8 cellular contexts compared by ENCODE assay signal in the genomic region with DNA sequence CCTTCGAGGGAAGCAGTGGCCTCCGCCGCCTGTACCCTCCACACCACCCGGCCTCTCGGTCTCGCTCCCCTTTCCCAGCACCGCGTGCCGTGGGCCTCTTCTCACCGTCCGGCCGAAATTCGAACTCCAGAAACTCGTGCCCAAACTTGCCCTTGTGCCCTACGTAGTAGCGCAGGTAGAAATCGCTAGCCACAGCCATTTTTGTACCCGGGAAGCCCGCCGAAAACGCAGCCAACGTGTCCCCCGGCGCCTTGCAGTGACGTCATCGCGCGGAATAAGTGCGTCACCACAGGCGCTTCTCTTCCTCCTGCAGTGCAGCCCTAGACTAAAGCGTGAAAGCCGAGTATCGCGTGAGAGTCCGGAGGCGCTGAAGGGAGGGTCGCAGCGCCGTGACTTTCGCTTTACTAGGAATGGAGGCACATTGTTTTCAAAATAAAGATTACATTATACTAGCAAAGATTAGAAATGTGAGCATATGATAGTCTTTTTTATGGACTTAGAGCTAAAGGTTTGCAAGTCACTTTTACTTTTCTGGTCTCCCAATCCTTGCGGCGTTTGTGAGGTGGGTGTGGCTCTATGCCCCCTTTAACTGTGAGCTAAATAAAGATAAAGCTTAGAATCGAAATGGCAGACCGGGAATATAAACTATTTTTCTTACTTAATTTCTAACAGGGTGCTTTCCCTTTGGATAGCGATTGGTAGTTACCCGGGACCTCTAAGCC. TPM values are rescaled to one million over a fixed set of nuclear protein-coding genes. Genes with fewer than 3 reads are reported as not detected.
DNase-seq lines count a peak whose midpoint lies in the region; ATAC-seq, FAIRE-seq and TF ChIP-seq lines count a peak whose summit lies in the region.

Gene MAGOHB (minus strand): TSS at position 276 of the 722 bp plus-strand sequence. CDS start 77 bp downstream, at position 199.

- WGBS in HepG2 (ENCODE audit: low lambda C conversion rate): 2% methylated on average over 40 of the region's 46 CpGs

- in situ Hi-C loops in HepG2 (cut with HindIII; ENCODE audit: extremely low pct_ligation_motif_present, low pct_unique_long_range_greater_than_20kb): no loop called here

- POLR2A ChIA-PET in HepG2 (lab: Yijun Ruan, JAX): interaction anchor here (0.8 kb wide), 1 partner anchor 400 kb away, joined by 3 read pairs; the partner anchor contains the start of gene GABARAPL1

- H3K9ac ChIP-seq in HepG2 (ENCODE audit: insufficient read depth, low read depth, low read length): peak within 1 kb of the TSS; percentile 97

- no peaks in the 10 kb centered on the region; a peak in 1 of 5 replicates for H3K36me3 ChIP-seq in HepG2 (replicated peaks in 1 of 2; ENCODE audit: control insufficient read depth in 1 of 2, insufficient read depth in 2 of 2, low read length in 2 of 2)

- H3K9me3 ChIP-seq in HepG2 (ENCODE audit: low read length): no peaks in the 10 kb centered on the region

- intact Hi-C loops in HepG2 (cut with micrococcal nuclease; ENCODE audit: unreplicated experiment): loop anchor here (1.0 kb wide), 1 partner anchor 401 kb away; the partner anchor contains the start of gene GABARAPL1

- TSS peak; percentile 99 for BruUV-seq in HepG2 (replicated peaks; lab: Mats Ljungman, UMichigan)

- ATAC-seq in GM19397 (IDR thresholded peaks at IDR 0.05; ENCODE audit: unreplicated experiment): peak; percentile 98
- ATAC-seq in HG03571 (IDR thresholded peaks at IDR 0.05; ENCODE audit: unreplicated experiment): peak; percentile 90
- peak; percentile 98 for ATAC-seq in HepG2

- DNase-seq in NCI-H82 (lab: John Stamatoyannopoulos, UW) (peak; percentile 96), dermis microvascular lymphatic vessel endothelial cell (ENCODE audit: low read depth in 2 of 2) (peak; percentile 95 to 96), HepG2 (ENCODE audit: low spot score) (peak; percentile 92)
- peak; percentile 99 to 100 for DNase-seq in activated CD4-positive, alpha-beta T cell treated with anti-CD3 and anti-CD28 coated beads, Interleukin-2, amount 50 U/mL, for 48 hours
- peak; percentile 99 for DNase-seq in stimulated activated CD4-positive, alpha-beta T cell treated with anti-CD3 and anti-CD28 coated beads, Interleukin-4, amount 100 ng/mL, for 1 hour

- peak within 1 kb of the TSS; percentile 70 for H3K4me2 ChIP-seq in HepG2 (ENCODE audit: low read depth, low read length)

- peaks cover 20% of the 10 kb centered on the region for H3K79me2 ChIP-seq in HepG2 (ENCODE audit: insufficient read depth, low read length)

- peaks cover 0 to 2% of the 10 kb centered on the region in 2 experiments; a peak in 1 of 5 replicates for H3K27me3 ChIP-seq in HepG2 (ENCODE audit: control insufficient read depth in 1 of 2, insufficient read depth in 2 of 2, low read length in 2 of 2)

- peak within 1 kb of the TSS; percentile 67 for H2AFZ ChIP-seq in HepG2 (ENCODE audit: low read length)

- peak within 1 kb of the TSS; percentile 85 for H3K27ac ChIP-seq in C4-2B
- H3K27ac ChIP-seq in HepG2 (ENCODE audit: extremely low read length, insufficient read depth, low read length): peak within 1 kb of the TSS; percentile 86

- H3K4me3 ChIP-seq in HepG2 (replicated peaks in 1 of 3; ENCODE audit: insufficient read depth in 1 of 3, low read depth in 2 of 3, low read length in 3 of 3): peak within 1 kb of the TSS; percentile 89 to 97 (median 90)

- TF ChIP-seq CTCF in C4-2B (conservative IDR thresholded peaks at IDR 0.05): no peak
- no peak; the same call in 1 of the 2 replicates for TF ChIP-seq CTCF in HepG2 (CRISPR knock-in tag; IDR thresholded peaks at IDR 0.05)

- CTCF ChIA-PET in HepG2 (lab: Yijun Ruan, JAX; ENCODE audit: low intra/inter-chr PET ratio, low total read pairs): no interaction called here

- H3K4me1 ChIP-seq in HepG2 (ENCODE audit: insufficient read depth, low read length): peaks cover 26% of the 10 kb centered on the region

- no peak for TF ChIP-seq RAD21 in HepG2 (CRISPR knock-in tag; IDR thresholded peaks at IDR 0.05)

- H4K20me1 ChIP-seq in HepG2 (ENCODE audit: insufficient read depth, low read length): no peaks in the 10 kb centered on the region

- peak; percentile 85 for FAIRE-seq in HepG2 (lab: Jason Lieb, UNC)

- peak; percentile 70 to 94 for TF ChIP-seq POLR2A in HepG2 (IDR thresholded peaks at IDR 0.05; ENCODE audit: insufficient read depth in 1 of 2, low read depth in 2 of 2, low read length in 2 of 2)

- TF ChIP-seq EP300 in HepG2 (IDR thresholded peaks at IDR 0.05; ENCODE audit: low read depth in 2 of 2, low read length in 2 of 2) (no peak; a peak in 1 of 4 replicates), HepG2 (CRISPR knock-in tag; IDR thresholded peaks at IDR 0.05; ENCODE audit: borderline replicate concordance) (0 out of 2 replicates have a peak, but pooled peaks have one; percentile 62)

TF ChIP-seq in HepG2, 621 proteins besides CTCF, POLR2A, EP300 and RAD21 (continues in another document):
- TF ChIP-seq RORA (CRISPR knock-in tag; IDR thresholded peaks at IDR 0.05): no peak
- peak; percentile 93 for TF ChIP-seq SIN3A (IDR thresholded peaks at IDR 0.05; ENCODE audit: borderline replicate concordance, low read depth, low read length)
- TF ChIP-seq KDM3A (CRISPR knock-in tag; IDR thresholded peaks at IDR 0.05; ENCODE audit: low read depth): peak; percentile 91
- peak; percentile 21; the same call in 1 of the 2 replicates for TF ChIP-seq NR2F2 (IDR thresholded peaks at IDR 0.05; ENCODE audit: borderline replicate concordance, low read depth)
- TF ChIP-seq ZNF562 (CRISPR knock-in tag; IDR thresholded peaks at IDR 0.05; ENCODE audit: borderline replicate concordance): no peak
- peak; percentile 30; the same call in 1 of the 2 replicates for TF ChIP-seq ZFP1 (CRISPR knock-in tag; IDR thresholded peaks at IDR 0.05)
- TF ChIP-seq POLR2AphosphoS5 (IDR thresholded peaks at IDR 0.05; ENCODE audit: low read depth, low read length): peak; percentile 94
- peak; percentile 92 for TF ChIP-seq HDAC2 (CRISPR knock-in tag; IDR thresholded peaks at IDR 0.05)
- TF ChIP-seq, protein P1, sequence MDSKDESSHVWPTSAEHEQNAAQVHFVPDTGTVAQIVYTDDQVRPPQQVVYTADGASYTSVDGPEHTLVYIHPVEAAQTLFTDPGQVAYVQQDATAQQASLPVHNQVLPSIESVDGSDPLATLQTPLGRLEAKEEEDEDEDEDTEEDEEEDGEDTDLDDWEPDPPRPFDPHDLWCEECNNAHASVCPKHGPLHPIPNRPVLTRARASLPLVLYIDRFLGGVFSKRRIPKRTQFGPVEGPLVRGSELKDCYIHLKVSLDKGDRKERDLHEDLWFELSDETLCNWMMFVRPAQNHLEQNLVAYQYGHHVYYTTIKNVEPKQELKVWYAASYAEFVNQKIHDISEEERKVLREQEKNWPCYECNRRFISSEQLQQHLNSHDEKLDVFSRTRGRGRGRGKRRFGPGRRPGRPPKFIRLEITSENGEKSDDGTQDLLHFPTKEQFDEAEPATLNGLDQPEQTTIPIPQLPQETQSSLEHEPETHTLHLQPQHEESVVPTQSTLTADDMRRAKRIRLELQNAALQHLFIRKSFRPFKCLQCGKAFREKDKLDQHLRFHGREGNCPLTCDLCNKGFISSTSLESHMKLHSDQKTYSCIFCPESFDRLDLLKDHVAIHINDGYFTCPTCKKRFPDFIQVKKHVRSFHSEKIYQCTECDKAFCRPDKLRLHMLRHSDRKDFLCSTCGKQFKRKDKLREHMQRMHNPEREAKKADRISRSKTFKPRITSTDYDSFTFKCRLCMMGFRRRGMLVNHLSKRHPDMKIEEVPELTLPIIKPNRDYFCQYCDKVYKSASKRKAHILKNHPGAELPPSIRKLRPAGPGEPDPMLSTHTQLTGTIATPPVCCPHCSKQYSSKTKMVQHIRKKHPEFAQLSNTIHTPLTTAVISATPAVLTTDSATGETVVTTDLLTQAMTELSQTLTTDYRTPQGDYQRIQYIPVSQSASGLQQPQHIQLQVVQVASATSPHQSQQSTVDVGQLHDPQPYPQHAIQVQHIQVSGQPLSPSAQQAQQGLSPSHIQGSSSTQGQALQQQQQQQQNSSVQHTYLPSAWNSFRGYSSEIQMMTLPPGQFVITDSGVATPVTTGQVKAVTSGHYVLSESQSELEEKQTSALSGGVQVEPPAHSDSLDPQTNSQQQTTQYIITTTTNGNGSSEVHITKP (CRISPR knock-in tag; IDR thresholded peaks at IDR 0.05; ENCODE audit: low read depth): peak; percentile 59; the same call in 1 of the 2 replicates
- TF ChIP-seq MTF1 (CRISPR knock-in tag; IDR thresholded peaks at IDR 0.05): no peak
- peak; percentile 95 for TF ChIP-seq ELF1 (CRISPR knock-in tag; IDR thresholded peaks at IDR 0.05)
- TF ChIP-seq ZNF550 (CRISPR knock-in tag; IDR thresholded peaks at IDR 0.05; ENCODE audit: borderline replicate concordance): 0 out of 2 replicates have a peak, but pooled peaks have one; percentile 29
- TF ChIP-seq SRY (CRISPR knock-in tag; IDR thresholded peaks at IDR 0.05): peak; percentile 75; the same call in 1 of the 2 replicates

RNA-seq across cellular contexts. Expression of gene MAGOHB, which starts in this region (rescaled TPM):
- total RNA-seq in dermis microvascular lymphatic vessel endothelial cell: 8.7 and 11.3 TPM in 2 replicates
- 49.8 and 84.5 TPM in 2 replicates for total RNA-seq in HepG2 (2016; rRNA removed; fragmentation: Illumina TruSeq; extraction: Trizol)
- total RNA-seq in HepG2 (2016; cell fraction: cytosol; rRNA removed; fragmentation: Illumina TruSeq; extraction: Trizol; ENCODE audit: low read depth): 10.5 and 10.9 TPM in 2 replicates
- total RNA-seq in HepG2 (2016; cell fraction: insoluble cytoplasmic fraction; rRNA removed; fragmentation: Illumina TruSeq; extraction: Trizol): 55.7 and 91.3 TPM in 2 replicates
- 17.1 and 20.0 TPM in 2 replicates for total RNA-seq in HepG2 (2016; cell fraction: membrane; rRNA removed; fragmentation: Illumina TruSeq; extraction: Trizol)
- 33.5 and 38.7 TPM in 2 replicates for total RNA-seq in HepG2 (2016; cell fraction: nucleus; rRNA removed; fragmentation: Illumina TruSeq; extraction: Trizol)
- 5.3 and 7.0 TPM in 2 replicates for polyA plus RNA-seq in HepG2 (2011; rRNA removed)
- 3.7 and 7.1 TPM in 2 replicates for polyA plus RNA-seq in HepG2 (2011; cell fraction: cytosol; rRNA removed)
- 6.3 and 7.9 TPM in 2 replicates for polyA plus RNA-seq in HepG2 (2011; cell fraction: nucleus; rRNA removed)
- polyA plus RNA-seq in HepG2 (2012): 8.9 and 18.0 TPM in 2 replicates
- 12.2 and 13.0 TPM in 2 replicates for polyA plus RNA-seq in HepG2 (2016; cell fraction: cytosol; fragmentation: Illumina TruSeq; extraction: Trizol; ENCODE audit: low read depth)
- polyA plus RNA-seq in HepG2 (2016; cell fraction: insoluble cytoplasmic fraction; fragmentation: Illumina TruSeq; extraction: Trizol; ENCODE audit: low read depth): 89.7 and 106 TPM in 2 replicates
- polyA plus RNA-seq in HepG2 (2016; cell fraction: membrane; fragmentation: Illumina TruSeq; extraction: Trizol; ENCODE audit: low read depth): 17.7 and 17.9 TPM in 2 replicates
- 41.1 and 45.5 TPM in 2 replicates for polyA plus RNA-seq in HepG2 (2016; cell fraction: nucleus; fragmentation: Illumina TruSeq; extraction: Trizol; ENCODE audit: insufficient read depth, low read depth)
- 5.2 and 11.8 TPM in 2 replicates for polyA minus RNA-seq in HepG2 (2011; rRNA and poly(A)+ RNA removed; ENCODE audit: low replicate concordance)
- 3.0 and 6.7 TPM in 2 replicates for polyA minus RNA-seq in HepG2 (2011; cell fraction: cytosol; rRNA and poly(A)+ RNA removed)
- 67.5 and 71.3 TPM in 2 replicates for polyA minus RNA-seq in HepG2 (2011; cell fraction: nucleus; rRNA and poly(A)+ RNA removed)

Comparison
In these comparisons a context has a peak if more than half of its experiments do, and no peak if none do; other contexts are left out.
1. Peak in every context shown above with its lines: DNase-seq, ATAC-seq, H3K4me3 ChIP-seq and H3K27ac ChIP-seq.